ENCODE assay signal across 20 cellular contexts in genomic region chr3:46130631-46131310, GRCh38.
DNase-seq lines count a peak whose midpoint lies in the region.
"Had no signal": no experiment of that assay in that cellular context is flagged by ENCODE, and none has a peak within 500 bp of the region (broad histone marks: within the 10 kb centered on the region; RNA-seq: fewer than 3 reads in every experiment).

No MANE protein-coding gene starts in this region.

- H3K4me1 Mint-ChIP-seq in activated naive CD4-positive, alpha-beta T cell treated with anti-CD3 and anti-CD28 coated beads, Interleukin-2, amount 10 ng/mL, durations not matched to agents 7 days and 5 days: peaks cover 27% of the 10 kb centered on the region
- H3K4me1 Mint-ChIP-seq: neural crest cell had no signal

- H3K4me3 Mint-ChIP-seq in activated naive CD4-positive, alpha-beta T cell treated with anti-CD3 and anti-CD28 coated beads, Interleukin-2, amount 10 ng/mL, durations not matched to agents 7 days and 5 days: no peak overlapping the region
- H3K4me3 Mint-ChIP-seq: activated CD4-positive, alpha-beta memory T cell treated with anti-CD3 and anti-CD28 coated beads for 36 hours; activated naive CD8-positive, alpha-beta T cell treated with anti-CD3 and anti-CD28 coated beads for 36 hours; neural crest cell had no signal

- H3K27ac ChIP-seq in cingulate gyrus (ENCODE audit: low read depth, low read length): peak overlapping the region; percentile 16
- H3K27ac ChIP-seq: WERI-Rb-1 had no signal

- H3K27me3 Mint-ChIP-seq in activated naive CD4-positive, alpha-beta T cell treated with anti-CD3 and anti-CD28 coated beads, Interleukin-2, amount 10 ng/mL, durations not matched to agents 7 days and 5 days: peaks cover 22% of the 10 kb centered on the region
- H3K27me3 Mint-ChIP-seq: activated naive CD8-positive, alpha-beta T cell treated with anti-CD3 and anti-CD28 coated beads for 36 hours had no signal

- no peaks in the 10 kb centered on the region for H3K36me3 Mint-ChIP-seq in activated naive CD4-positive, alpha-beta T cell treated with anti-CD3 and anti-CD28 coated beads, Interleukin-2, amount 10 ng/mL, durations not matched to agents 7 days and 5 days
- H3K36me3 Mint-ChIP-seq: activated CD4-positive, alpha-beta memory T cell treated with anti-CD3 and anti-CD28 coated beads for 36 hours; activated naive CD8-positive, alpha-beta T cell treated with anti-CD3 and anti-CD28 coated beads for 36 hours had no signal

- DNase-seq in GDM1 (lab: John Stamatoyannopoulos, UW) (peak; percentile 33), MV-4-11 (lab: John Stamatoyannopoulos, UW) (peak; percentile 83), putamen (ENCODE audit: low spot score) (peak; percentile 19), DMS153 treated with DMSO at 0.1 percent for 48 hours (lab: John Stamatoyannopoulos, UW; ENCODE audit: unreplicated experiment) (no peak), NCI-H1105 (lab: John Stamatoyannopoulos, UW) (no peak), NCI-H526 (lab: John Stamatoyannopoulos, UW) (no peak)
- no peak for DNase-seq in activated naive CD4-positive, alpha-beta T cell treated with anti-CD3 and anti-CD28 coated beads, Interleukin-2, amount 10 ng/mL, durations not matched to agents 7 days and 5 days
- DNase-seq: activated CD4-positive, alpha-beta memory T cell treated with anti-CD3 and anti-CD28 coated beads for 36 hours; activated naive CD8-positive, alpha-beta T cell treated with anti-CD3 and anti-CD28 coated beads for 36 hours; activated T-cell treated with anti-CD3 and anti-CD28 coated beads, Interleukin-2, amount 50 U/mL, for 48 hours; esophagus squamous epithelium; glutamatergic neuron; mesenchymal stem cell; NCI-H2081; NCI-H524 treated with DMSO at 0.1 percent for 48 hours; stimulated activated CD4-positive, alpha-beta T cell treated with anti-CD3 and anti-CD28 coated beads, Interleukin-2, amount 100 ng/mL, for 24 hours; stomach; WERI-Rb-1 had no signal

- CTCF ChIA-PET in activated naive CD4-positive, alpha-beta T cell treated with anti-CD3 and anti-CD28 coated beads, Interleukin-2, amount 10 ng/mL, durations not matched to agents 7 days and 5 days (lab: Charles Lee): no interaction called here

- no peak overlapping the region for H3K27ac Mint-ChIP-seq in activated naive CD4-positive, alpha-beta T cell treated with anti-CD3 and anti-CD28 coated beads, Interleukin-2, amount 10 ng/mL, durations not matched to agents 7 days and 5 days
- H3K27ac Mint-ChIP-seq: activated CD4-positive, alpha-beta memory T cell treated with anti-CD3 and anti-CD28 coated beads for 36 hours; activated naive CD8-positive, alpha-beta T cell treated with anti-CD3 and anti-CD28 coated beads for 36 hours had no signal

- H3K9me3 Mint-ChIP-seq in activated naive CD4-positive, alpha-beta T cell treated with anti-CD3 and anti-CD28 coated beads, Interleukin-2, amount 10 ng/mL, durations not matched to agents 7 days and 5 days: no peaks in the 10 kb centered on the region
- H3K9me3 Mint-ChIP-seq: activated CD4-positive, alpha-beta memory T cell treated with anti-CD3 and anti-CD28 coated beads for 36 hours; activated naive CD8-positive, alpha-beta T cell treated with anti-CD3 and anti-CD28 coated beads for 36 hours; neural crest cell had no signal

Comparison
In these comparisons a context has a peak if more than half of its experiments do, and no peak if none do; other contexts are left out.
1. DNase-seq: peak in GDM1 (single experiment), MV-4-11 (single experiment) and putamen (single experiment); none in activated naive CD4-positive, alpha-beta T cell treated with anti-CD3 and anti-CD28 coated beads, Interleukin-2, amount 10 ng/mL, durations not matched to agents 7 days and 5 days (single experiment), DMS153 treated with DMSO at 0.1 percent for 48 hours (single experiment), NCI-H1105 (single experiment) and NCI-H526 (0 of 2).